8 cellular contexts compared by ENCODE assay signal in genomic region chr11:65354265-65355012, GRCh38. TPM values are rescaled to one million over a fixed set of nuclear protein-coding genes. Genes with fewer than 3 reads are reported as not detected.
DNase-seq lines count a peak whose midpoint lies in the region; ATAC-seq and TF ChIP-seq lines count a peak whose summit lies in the region.

Gene TIGD3, plus strand, starts transcription at chr11:65354751. Its CDS starts 1,058 bp downstream, at chr11:65355809.

- DNase-seq in AG10803 (ENCODE audit: low read depth) (peak; percentile 90), NCI-H446 (lab: John Stamatoyannopoulos, UW) (peak; percentile 95 to 98), cerebellar cortex (ENCODE audit: low spot score) (peak; percentile 97), kidney epithelial cell (ENCODE audit: low read depth) (peak; percentile 73)
- DNase-seq in stimulated activated CD4-positive, alpha-beta T cell treated with anti-CD3 and anti-CD28 coated beads, Interleukin-15, amount 100 ng/mL, for 1 hour (ENCODE audit: low read depth in 1 of 2, low spot score in 1 of 2): peak; percentile 95 to 96

- H3K27me3 ChIP-seq in kidney epithelial cell (ENCODE audit: control insufficient read depth, insufficient read depth, low read length): peaks cover 16% of the 10 kb centered on the region

- peaks cover 5% of the 10 kb centered on the region for H3K36me3 ChIP-seq in kidney epithelial cell (ENCODE audit: control insufficient read depth, insufficient read depth, low read length)

- H3K4me3 ChIP-seq in AG10803 (ENCODE audit: low read length) (peak within 1 kb of the TSS; percentile 74), kidney epithelial cell (ENCODE audit: low read depth, low read length) (peak within 1 kb of the TSS; percentile 53)

- ATAC-seq in GM19043 (IDR thresholded peaks at IDR 0.05; ENCODE audit: low read depth, unreplicated experiment) (peak; percentile 85), HG03342 (IDR thresholded peaks at IDR 0.05; ENCODE audit: unreplicated experiment) (peak; percentile 76)
- ATAC-seq in activated CD4-positive, CD25-positive, alpha-beta regulatory T cell treated with anti-CD3 and anti-CD28 coated beads, Interleukin-2, amount 50 U/mL, for 24 hours: peak; percentile 98

- no peak for TF ChIP-seq CTCF in AG10803 (conservative IDR thresholded peaks at IDR 0.05; ENCODE audit: low read length)
- TF ChIP-seq CTCF in kidney epithelial cell (IDR thresholded peaks at IDR 0.05; ENCODE audit: insufficient read depth, low read length, poor library complexity, severe bottlenecking): no peak

RNA-seq across cellular contexts. Expression of gene TIGD3, which starts in this region (rescaled TPM):
- 0.89 and 1.3 TPM in 2 replicates for total RNA-seq in kidney epithelial cell

Comparison
In these comparisons a context has a peak if more than half of its experiments do, and no peak if none do; other contexts are left out.
1. Peak in every context shown above with its lines: DNase-seq, ATAC-seq and H3K4me3 ChIP-seq.